Comparison of ENCODE assay signal across 18 cellular contexts in genomic region chr1:22778408-22778807, GRCh38.
DNase-seq lines count a peak whose midpoint lies in the region; TF ChIP-seq lines count a peak whose summit lies in the region.
"Had no signal": no experiment of that assay in that cellular context is flagged by ENCODE, and none has a peak within 500 bp of the region (broad histone marks: within the 10 kb centered on the region; RNA-seq: fewer than 3 reads in every experiment).

No MANE protein-coding gene starts in this region.

- CTCF ChIA-PET in Caco-2 (lab: Charles Lee), result no interaction called here

- no peak overlapping the region; the same call in 1 of the 2 replicates for H2AFZ ChIP-seq in Karpas-422 (ENCODE audit: low read length)

- H3K9me3 Mint-ChIP-seq in nephron, result no peaks in the 10 kb centered on the region
- H3K9me3 Mint-ChIP-seq in immature natural killer cell, result no peaks in the 10 kb centered on the region
- H3K9me3 Mint-ChIP-seq in Caco-2 (ENCODE audit: unreplicated experiment), result no peaks in the 10 kb centered on the region

- H3K27me3 Mint-ChIP-seq in nephron (ENCODE audit: low read depth) (peaks cover 5% of the 10 kb centered on the region), immature natural killer cell (ENCODE audit: low read depth in 3 of 3) (peaks cover 0 to 6% (median 0%) of the 10 kb centered on the region in 3 donors), Caco-2 (ENCODE audit: insufficient read depth, unreplicated experiment) (no peaks in the 10 kb centered on the region)

- H3K9me3 ChIP-seq in Karpas-422 (ENCODE audit: low read length) (no peaks in the 10 kb centered on the region), thyroid gland (no peaks in the 10 kb centered on the region), Caco-2 (no peaks in the 10 kb centered on the region)
- H3K9me3 ChIP-seq: SJCRH30 had no signal

- no TSS peak for BruUV-seq in Caco-2 (replicated peaks; lab: Mats Ljungman, UMichigan)

- POLR2A ChIA-PET in Caco-2 (lab: Charles Lee), result no interaction called here

- no peaks in the 10 kb centered on the region for H3K9me2 ChIP-seq in Karpas-422 (replicated peaks; ENCODE audit: insufficient read depth, low read length)

- no peak for TF ChIP-seq CTCF in nephron (IDR thresholded peaks at IDR 0.05; ENCODE audit: unreplicated experiment in 3 of 3)
- TF ChIP-seq CTCF in thyroid gland (IDR thresholded peaks at IDR 0.05), result no peak
- TF ChIP-seq CTCF in Caco-2 (IDR thresholded peaks at IDR 0.05; ENCODE audit: insufficient read depth in 1 of 2, low read depth in 1 of 2, low read length in 1 of 2, severe bottlenecking in 1 of 2, unreplicated experiment in 1 of 2), result no peak

- peak; percentile 65 for DNase-seq in Karpas-422
- no peak for DNase-seq in caudate nucleus (lab: John Stamatoyannopoulos, UW)
- no peak for DNase-seq in thyroid gland
- DNase-seq in NCI-H187 (lab: John Stamatoyannopoulos, UW), result no peak
- DNase-seq in immature natural killer cell, result no peak
- DNase-seq in Caco-2, result no peak
- DNase-seq: DMS79, KG1, NCI-H1417, NCI-H187 treated with DMSO at 0.1 percent for 48 hours, NCI-H2227 treated with DMSO at 0.1 percent for 48 hours, NCI-H510A treated with DMSO at 0.1 percent for 48 hours, NCI-H82, PC-3 had no signal

- H3K4me1 ChIP-seq in Karpas-422 (ENCODE audit: low read length) (peaks cover 62% of the 10 kb centered on the region), thyroid gland (peaks cover 21 to 29% of the 10 kb centered on the region in 2 donors), Caco-2 (no peaks in the 10 kb centered on the region)

- no peaks in the 10 kb centered on the region for H3K36me3 Mint-ChIP-seq in nephron (ENCODE audit: low read depth)
- H3K36me3 Mint-ChIP-seq in immature natural killer cell, result no peaks in the 10 kb centered on the region
- no peaks in the 10 kb centered on the region for H3K36me3 Mint-ChIP-seq in Caco-2 (ENCODE audit: insufficient read depth, unreplicated experiment)

- peaks cover 78% of the 10 kb centered on the region for H3K4me1 Mint-ChIP-seq in nephron
- H3K4me1 Mint-ChIP-seq in immature natural killer cell, result no peaks in the 10 kb centered on the region
- no peaks in the 10 kb centered on the region for H3K4me1 Mint-ChIP-seq in Caco-2 (ENCODE audit: low read depth, unreplicated experiment)

- H3K36me3 ChIP-seq in Karpas-422 (ENCODE audit: insufficient read depth, low read length) (no peaks in the 10 kb centered on the region), thyroid gland (no peaks in the 10 kb centered on the region), Caco-2 (ENCODE audit: control insufficient read depth, insufficient read depth, low read length) (no peaks in the 10 kb centered on the region; the same call in 1 of the 2 replicates)
- H3K36me3 ChIP-seq: SJCRH30 had no signal

- peak overlapping the region; percentile 17; the same call in 1 of the 2 replicates for H3K4me3 ChIP-seq in Karpas-422 (ENCODE audit: low read length)
- no peak overlapping the region for H3K4me3 ChIP-seq in thyroid gland (replicated peaks in 1 of 3)
- H3K4me3 ChIP-seq in Caco-2 (ENCODE audit: low read depth, low read length), result no peak overlapping the region
- H3K4me3 ChIP-seq: SJCRH30 had no signal

- 50 to 59% methylated on average over 2 of the region's 2 CpGs for whole genome bisulfite sequencing in thyroid gland, 2 donors

- peak overlapping the region; percentile 52 for H3K4me2 ChIP-seq in Karpas-422 (ENCODE audit: low read depth, low read length, poor library complexity, severe bottlenecking)

- H3K27ac ChIP-seq in Karpas-422 (ENCODE audit: low read length) (peak overlapping the region; percentile 64), caudate nucleus (ENCODE audit: low read depth, low read length) (peak overlapping the region; percentile 46), thyroid gland (peak overlapping the region in 2 of 3 donors; percentile 31 to 39)
- H3K27ac ChIP-seq: C4-2B, RWPE1, SJCRH30 had no signal

- H4K20me1 ChIP-seq in Karpas-422 (ENCODE audit: insufficient read depth, low read depth, low read length), result no peaks in the 10 kb centered on the region

- peak overlapping the region; percentile 48 for H3K9ac ChIP-seq in Karpas-422 (ENCODE audit: low read length)

- no peaks in the 10 kb centered on the region for H3K79me2 ChIP-seq in Karpas-422 (ENCODE audit: low read length)

- H3K27me3 ChIP-seq in Karpas-422 (ENCODE audit: low read length), result no peaks in the 10 kb centered on the region
- no peaks in the 10 kb centered on the region for H3K27me3 ChIP-seq in thyroid gland
- H3K27me3 ChIP-seq in Caco-2 (replicated peaks; ENCODE audit: control insufficient read depth, insufficient read depth, low read length), result no peaks in the 10 kb centered on the region
- H3K27me3 ChIP-seq: SJCRH30 had no signal

- no peak overlapping the region for H3K4me3 Mint-ChIP-seq in nephron
- H3K4me3 Mint-ChIP-seq in immature natural killer cell, result no peak overlapping the region
- no peak overlapping the region for H3K4me3 Mint-ChIP-seq in Caco-2 (ENCODE audit: unreplicated experiment)

- intact Hi-C loops in thyroid gland (cut with DNase I) (no loop called here), Caco-2 (cut with micrococcal nuclease; ENCODE audit: unreplicated experiment) (no loop called here)

- peak overlapping the region in 2 of 3 experiments; percentile 80 to 95 for H3K27ac Mint-ChIP-seq in nephron
- no peak overlapping the region for H3K27ac Mint-ChIP-seq in immature natural killer cell
- no peak overlapping the region for H3K27ac Mint-ChIP-seq in Caco-2 (ENCODE audit: unreplicated experiment)

- no peak for TF ChIP-seq POLR2A in thyroid gland (IDR thresholded peaks at IDR 0.05)

Comparison
In these comparisons a context has a peak if more than half of its experiments do, and no peak if none do; other contexts are left out.
1. H3K27ac Mint-ChIP-seq: peak in nephron (2 of 3); none in immature natural killer cell (0 of 6) and Caco-2 (single experiment).
2. Peak in every context shown above with its lines, with median percentiles within 50 percentile points of each other: H3K27ac ChIP-seq.